23 cellular contexts compared by ENCODE assay signal in genomic region chr9:133063500-133064231, GRCh38. TPM values are rescaled to one million over a fixed set of nuclear protein-coding genes. Genes with fewer than 3 reads are reported as not detected.
A peak's percentile ranks its signal among the peaks of the same experiment; 100 is the strongest.
DNase-seq lines count a peak whose midpoint lies in the region; ATAC-seq, FAIRE-seq and TF ChIP-seq lines count a peak whose summit lies in the region.
"Had no signal": no experiment of that assay in that cellular context is flagged by ENCODE, and none has a peak within 500 bp of the region (broad histone marks: within the 10 kb centered on the region; RNA-seq: fewer than 3 reads in every experiment).

No MANE protein-coding gene starts in this region.

- H3K36me3 ChIP-seq in SK-N-SH (replicated peaks in 1 of 2; ENCODE audit: control insufficient read depth in 1 of 2, insufficient read depth in 2 of 2, low read length in 1 of 2) (no peaks in the 10 kb centered on the region), HepG2 (replicated peaks in 1 of 2; ENCODE audit: control insufficient read depth in 1 of 2, insufficient read depth in 2 of 2, low read length in 2 of 2) (peaks cover 0 to 1% of the 10 kb centered on the region in 2 experiments; a peak in 1 of 5 replicates), gastrocnemius medialis (peaks cover 0 to 4% of the 10 kb centered on the region in 2 donors)
- H3K36me3 ChIP-seq: HAP-1 had no signal

- CTCF ChIA-PET in SK-N-SH (lab: Yijun Ruan, JAX) (interaction anchor here (1.0 to 1.5 kb wide), 4 partner anchors 15 to 84 kb away, joined by 4 to 5 read pairs (median 5); no protein-coding TSS in a partner anchor), RWPE1 (lab: Yijun Ruan, JAX) (interaction anchor here (0.8 kb wide), 1 partner anchor 83 kb away, joined by 5 read pairs; no protein-coding TSS in a partner anchor), HepG2 (lab: Yijun Ruan, JAX; ENCODE audit: low intra/inter-chr PET ratio, low total read pairs) (no interaction called here)
- CTCF ChIA-PET in activated naive CD4-positive, alpha-beta T cell treated with anti-CD3 and anti-CD28 coated beads, Interleukin-2, amount 10 ng/mL, durations not matched to agents 7 days and 5 days (lab: Charles Lee) = no interaction called here

- peak; percentile 44 for DNase-seq in SK-N-SH
- DNase-seq in RWPE1 (ENCODE audit: low spot score) = no peak
- DNase-seq in HepG2 (ENCODE audit: low spot score) = no peak
- no peak for DNase-seq in gastrocnemius medialis
- DNase-seq in activated naive CD4-positive, alpha-beta T cell treated with anti-CD3 and anti-CD28 coated beads, Interleukin-2, amount 10 ng/mL, durations not matched to agents 7 days and 5 days = no peak
- DNase-seq in activated effector memory CD4-positive, alpha-beta T cell treated with Interleukin-2 at 50 U/mL for 16 hours = no peak
- DNase-seq: CD4-positive, CD25-positive, alpha-beta regulatory T cell; COR-L47; GF-D8; KBM-7; NCI-H1417; NCI-H187; NCI-H2107; NCI-H2227 treated with DMSO at 0.1 percent for 48 hours; NCI-H510A treated with DMSO at 0.1 percent for 48 hours; NCI-H774; RPMI8226; SIG-M5 had no signal

- H3K36me3 Mint-ChIP-seq in activated naive CD4-positive, alpha-beta T cell treated with anti-CD3 and anti-CD28 coated beads, Interleukin-2, amount 10 ng/mL, durations not matched to agents 7 days and 5 days = peaks cover 4% of the 10 kb centered on the region

- TF ChIP-seq CTCF in SK-N-SH (IDR thresholded peaks at IDR 0.05) (no peak), RWPE1 (conservative IDR thresholded peaks at IDR 0.05; ENCODE audit: low read depth) (no peak), HepG2 (CRISPR knock-in tag; IDR thresholded peaks at IDR 0.05) (no peak), gastrocnemius medialis (IDR thresholded peaks at IDR 0.05 in 4 of 5, conservative IDR thresholded peaks at IDR 0.05 in 1 of 5) (no peak)

- POLR2A ChIA-PET in SK-N-SH (lab: Yijun Ruan, JAX) (no interaction called here), RWPE1 (lab: Yijun Ruan, JAX; ENCODE audit: low non-redundant PET) (no interaction called here), HepG2 (lab: Yijun Ruan, JAX) (interaction anchor here (1.0 kb wide), 1 partner anchor 33 kb away, joined by 3 read pairs; the partner anchor contains the start of gene GTF3C5)

- H3K4me3 ChIP-seq in SK-N-SH (ENCODE audit: low read depth in 2 of 2, low read length in 1 of 2) = no peak overlapping the region
- H3K4me3 ChIP-seq in HepG2 (replicated peaks in 1 of 3; ENCODE audit: insufficient read depth in 1 of 3, low read depth in 2 of 3, low read length in 3 of 3) = no peak overlapping the region
- no peak overlapping the region for H3K4me3 ChIP-seq in gastrocnemius medialis
- H3K4me3 ChIP-seq: GM12878, HAP-1 had no signal

- H4K20me1 ChIP-seq in SK-N-SH (ENCODE audit: insufficient read depth) = no peaks in the 10 kb centered on the region
- no peaks in the 10 kb centered on the region for H4K20me1 ChIP-seq in HepG2 (ENCODE audit: insufficient read depth, low read length)

- H3K9me3 ChIP-seq in SK-N-SH (no peaks in the 10 kb centered on the region), HepG2 (ENCODE audit: low read length) (no peaks in the 10 kb centered on the region), gastrocnemius medialis (no peaks in the 10 kb centered on the region)
- H3K9me3 ChIP-seq: HAP-1 had no signal

- no TSS peak for BruUV-seq in HepG2 (replicated peaks; lab: Mats Ljungman, UMichigan)

- intact Hi-C loops in HepG2 (cut with micrococcal nuclease; ENCODE audit: unreplicated experiment) = no loop called here
- intact Hi-C loops in gastrocnemius medialis (cut with DNase I; ENCODE audit: low total_unique reads) = no loop called here

- no peak overlapping the region for H3K9ac ChIP-seq in SK-N-SH
- no peak overlapping the region for H3K9ac ChIP-seq in HepG2 (ENCODE audit: insufficient read depth, low read depth, low read length)

- H3K4me1 Mint-ChIP-seq in activated naive CD4-positive, alpha-beta T cell treated with anti-CD3 and anti-CD28 coated beads, Interleukin-2, amount 10 ng/mL, durations not matched to agents 7 days and 5 days = peaks cover 35% of the 10 kb centered on the region

- no peaks in the 10 kb centered on the region for H3F3A ChIP-seq in SK-N-SH (replicated peaks; ENCODE audit: insufficient read depth)

- TF ChIP-seq RAD21 in SK-N-SH (IDR thresholded peaks at IDR 0.05; ENCODE audit: low read length) (no peak), HepG2 (CRISPR knock-in tag; IDR thresholded peaks at IDR 0.05) (no peak)

- in situ Hi-C loops in HepG2 (cut with HindIII; ENCODE audit: extremely low pct_ligation_motif_present, low pct_unique_long_range_greater_than_20kb) = no loop called here
- in situ Hi-C loops in gastrocnemius medialis (cut with MboI; ENCODE audit: low sequenced_read_pairs in 4 of 4) = no loop called here

- H3K4me2 ChIP-seq in SK-N-SH (no peak overlapping the region), HepG2 (ENCODE audit: low read depth, low read length) (no peak overlapping the region)

- no peaks in the 10 kb centered on the region for H3K9me2 ChIP-seq in SK-N-SH

- no peak for ATAC-seq in SK-N-SH treated with all-trans-retinoic acid at 6 μM for 48 hours
- ATAC-seq in HepG2 = no peak
- ATAC-seq in gastrocnemius medialis = no peak
- no peak for ATAC-seq in HG03432 (IDR thresholded peaks at IDR 0.05; ENCODE audit: unreplicated experiment)
- ATAC-seq: GM12878 had no signal

- H2AFZ ChIP-seq in SK-N-SH (ENCODE audit: low read depth) (no peak overlapping the region), HepG2 (ENCODE audit: low read length) (no peak overlapping the region)

- no peak for FAIRE-seq in HepG2 (lab: Jason Lieb, UNC)
- FAIRE-seq: GM12878 had no signal

- H3K9me3 Mint-ChIP-seq in activated naive CD4-positive, alpha-beta T cell treated with anti-CD3 and anti-CD28 coated beads, Interleukin-2, amount 10 ng/mL, durations not matched to agents 7 days and 5 days = no peaks in the 10 kb centered on the region
- H3K9me3 Mint-ChIP-seq: CD4-positive, CD25-positive, alpha-beta regulatory T cell had no signal

- H3K79me2 ChIP-seq in SK-N-SH (ENCODE audit: insufficient read depth) = no peaks in the 10 kb centered on the region
- no peaks in the 10 kb centered on the region for H3K79me2 ChIP-seq in HepG2 (ENCODE audit: insufficient read depth, low read length)

- TF ChIP-seq EP300 in SK-N-SH (IDR thresholded peaks at IDR 0.05; ENCODE audit: borderline replicate concordance in 1 of 2, low read depth in 1 of 2, low read length in 1 of 2) = no peak
- TF ChIP-seq EP300 in HepG2 (IDR thresholded peaks at IDR 0.05; ENCODE audit: low read depth in 2 of 2, low read length in 2 of 2) = no peak
- no peak for TF ChIP-seq EP300 in HepG2 (CRISPR knock-in tag; IDR thresholded peaks at IDR 0.05; ENCODE audit: borderline replicate concordance)

- H3K27me3 ChIP-seq in SK-N-SH (ENCODE audit: insufficient read depth) (no peaks in the 10 kb centered on the region), HepG2 (ENCODE audit: control insufficient read depth in 1 of 2, insufficient read depth in 2 of 2, low read length in 2 of 2) (no peaks in the 10 kb centered on the region), gastrocnemius medialis (no peaks in the 10 kb centered on the region)

- 86% methylated on average over 11 of the region's 14 CpGs for WGBS in SK-N-SH (ENCODE audit: low lambda C conversion rate)
- 95% methylated on average over 8 of the region's 14 CpGs for WGBS in HepG2 (ENCODE audit: low lambda C conversion rate)

- TF ChIP-seq POLR2A in HepG2 (IDR thresholded peaks at IDR 0.05; ENCODE audit: insufficient read depth in 1 of 2, low read depth in 2 of 2, low read length in 2 of 2) = no peak
- no peak for TF ChIP-seq POLR2A in gastrocnemius medialis (IDR thresholded peaks at IDR 0.05)

- no peak overlapping the region for H3K4me3 Mint-ChIP-seq in activated naive CD4-positive, alpha-beta T cell treated with anti-CD3 and anti-CD28 coated beads, Interleukin-2, amount 10 ng/mL, durations not matched to agents 7 days and 5 days
- H3K4me3 Mint-ChIP-seq: CD4-positive, CD25-positive, alpha-beta regulatory T cell had no signal

- H3K27ac ChIP-seq in SK-N-SH (ENCODE audit: low read depth in 2 of 2, low read length in 1 of 2) (no peak overlapping the region), RWPE1 (peak overlapping the region; percentile 83), HepG2 (ENCODE audit: extremely low read length, insufficient read depth, low read length) (no peak overlapping the region), gastrocnemius medialis (no peak overlapping the region)
- H3K27ac ChIP-seq: 22Rv1 had no signal

- H3K4me1 ChIP-seq in SK-N-SH (ENCODE audit: control insufficient read depth in 1 of 2, insufficient read depth in 2 of 2, low read depth in 1 of 2, low read length in 1 of 2) = peaks cover 0 to 20% of the 10 kb centered on the region in 2 experiments; a peak in 1 of 4 replicates
- peaks cover 33% of the 10 kb centered on the region for H3K4me1 ChIP-seq in HepG2 (ENCODE audit: insufficient read depth, low read length)
- H3K4me1 ChIP-seq in gastrocnemius medialis = no peaks in the 10 kb centered on the region
- H3K4me1 ChIP-seq: HAP-1 had no signal

- H3K27ac Mint-ChIP-seq in activated naive CD4-positive, alpha-beta T cell treated with anti-CD3 and anti-CD28 coated beads, Interleukin-2, amount 10 ng/mL, durations not matched to agents 7 days and 5 days = no peak overlapping the region

- no peaks in the 10 kb centered on the region for H3K27me3 Mint-ChIP-seq in activated naive CD4-positive, alpha-beta T cell treated with anti-CD3 and anti-CD28 coated beads, Interleukin-2, amount 10 ng/mL, durations not matched to agents 7 days and 5 days
- H3K27me3 Mint-ChIP-seq: CD4-positive, CD25-positive, alpha-beta regulatory T cell had no signal

RNA-seq across cellular contexts. Expression of gene CEL, which starts 1.9 kb away (rescaled TPM):
- 0.75 and 0.87 TPM in 2 replicates for polyA plus RNA-seq in SK-N-SH (2012; rRNA removed)
- 0.24 and 0.35 TPM in 2 replicates for polyA plus RNA-seq in SK-N-SH (2012; cell fraction: cytosol; rRNA removed)
- polyA plus RNA-seq in SK-N-SH (2012; cell fraction: nucleus; rRNA removed) = 6.3 and 7.8 TPM in 2 replicates
- 0.62 and 1.5 TPM in 2 replicates for total RNA-seq in HepG2 (2016; rRNA removed; fragmentation: Illumina TruSeq; extraction: Trizol)
- 0.35 and 0.40 TPM in 2 replicates for total RNA-seq in HepG2 (2016; cell fraction: cytosol; rRNA removed; fragmentation: Illumina TruSeq; extraction: Trizol; ENCODE audit: low read depth)
- 0.55 and 1.2 TPM in 2 replicates for total RNA-seq in HepG2 (2016; cell fraction: insoluble cytoplasmic fraction; rRNA removed; fragmentation: Illumina TruSeq; extraction: Trizol)
- total RNA-seq in HepG2 (2016; cell fraction: membrane; rRNA removed; fragmentation: Illumina TruSeq; extraction: Trizol) = 0.83 and 1.2 TPM in 2 replicates
- 1.6 and 1.7 TPM in 2 replicates for total RNA-seq in HepG2 (2016; cell fraction: nucleus; rRNA removed; fragmentation: Illumina TruSeq; extraction: Trizol)
- polyA plus RNA-seq in HepG2 (2011; rRNA removed) = 0.63 and 0.81 TPM in 2 replicates
- polyA plus RNA-seq in HepG2 (2011; cell fraction: cytosol; rRNA removed) = 0.19 and 0.34 TPM in 2 replicates
- polyA plus RNA-seq in HepG2 (2011; cell fraction: nucleus; rRNA removed) = 5.0 and 7.7 TPM in 2 replicates
- 1.2 and 1.6 TPM in 2 replicates for polyA plus RNA-seq in HepG2 (2012)
- polyA plus RNA-seq in HepG2 (2016; cell fraction: cytosol; fragmentation: Illumina TruSeq; extraction: Trizol; ENCODE audit: low read depth) = 1.0 and 1.1 TPM in 2 replicates
- polyA plus RNA-seq in HepG2 (2016; cell fraction: insoluble cytoplasmic fraction; fragmentation: Illumina TruSeq; extraction: Trizol; ENCODE audit: low read depth) = 1.5 and 2.0 TPM in 2 replicates
- polyA plus RNA-seq in HepG2 (2016; cell fraction: membrane; fragmentation: Illumina TruSeq; extraction: Trizol; ENCODE audit: low read depth) = 1.9 TPM in 2 replicates
- polyA plus RNA-seq in HepG2 (2016; cell fraction: nucleus; fragmentation: Illumina TruSeq; extraction: Trizol; ENCODE audit: insufficient read depth, low read depth) = 7.7 and 8.2 TPM in 2 replicates
- 0.70 TPM in 1 of 2 replicates, not detected in the other for polyA minus RNA-seq in HepG2 (2011; rRNA and poly(A)+ RNA removed; ENCODE audit: low replicate concordance)
- not detected in 2 replicates for polyA minus RNA-seq in HepG2 (2011; cell fraction: cytosol; rRNA and poly(A)+ RNA removed)
- polyA minus RNA-seq in HepG2 (2011; cell fraction: nucleus; rRNA and poly(A)+ RNA removed) = 0.50 and 1.2 TPM in 2 replicates
- total RNA-seq in gastrocnemius medialis = 1 to 10 TPM in 1 of 4 donors, under 1 TPM in 1, not detected in 2; 0.13 to 1.8 TPM
- polyA plus RNA-seq: CD4-positive, CD25-positive, alpha-beta regulatory T cell had no signal

RNA-seq across cellular contexts. Expression of gene GTF3C5, which starts 32.9 kb away (rescaled TPM):
- polyA plus RNA-seq in SK-N-SH (2012; rRNA removed) (57.3 and 59.1 TPM in 2 replicates), HepG2 (2011; rRNA removed) (92.6 and 110 TPM in 2 replicates)
- 29.6 and 37.0 TPM in 2 replicates for polyA plus RNA-seq in SK-N-SH (2012; cell fraction: cytosol; rRNA removed)
- 165 and 172 TPM in 2 replicates for polyA plus RNA-seq in SK-N-SH (2012; cell fraction: nucleus; rRNA removed)
- total RNA-seq in HepG2 (2016; rRNA removed; fragmentation: Illumina TruSeq; extraction: Trizol) (43.4 and 66.9 TPM in 2 replicates), gastrocnemius medialis (10 to 100 TPM; 48.1 to 55.3 (median 51.5) TPM)
- total RNA-seq in HepG2 (2016; cell fraction: cytosol; rRNA removed; fragmentation: Illumina TruSeq; extraction: Trizol; ENCODE audit: low read depth) = 11.7 and 12.3 TPM in 2 replicates
- total RNA-seq in HepG2 (2016; cell fraction: insoluble cytoplasmic fraction; rRNA removed; fragmentation: Illumina TruSeq; extraction: Trizol) = 37.9 and 65.5 TPM in 2 replicates
- 20.2 and 20.6 TPM in 2 replicates for total RNA-seq in HepG2 (2016; cell fraction: membrane; rRNA removed; fragmentation: Illumina TruSeq; extraction: Trizol)
- total RNA-seq in HepG2 (2016; cell fraction: nucleus; rRNA removed; fragmentation: Illumina TruSeq; extraction: Trizol) = 76.0 and 76.7 TPM in 2 replicates
- polyA plus RNA-seq in HepG2 (2011; cell fraction: cytosol; rRNA removed) = 46.1 and 57.8 TPM in 2 replicates
- 477 and 487 TPM in 2 replicates for polyA plus RNA-seq in HepG2 (2011; cell fraction: nucleus; rRNA removed)
- 45.0 and 56.0 TPM in 2 replicates for polyA plus RNA-seq in HepG2 (2012)
- 5.5 and 5.8 TPM in 2 replicates for polyA plus RNA-seq in HepG2 (2016; cell fraction: cytosol; fragmentation: Illumina TruSeq; extraction: Trizol; ENCODE audit: low read depth)
- 45.6 and 51.5 TPM in 2 replicates for polyA plus RNA-seq in HepG2 (2016; cell fraction: insoluble cytoplasmic fraction; fragmentation: Illumina TruSeq; extraction: Trizol; ENCODE audit: low read depth)
- 13.2 and 13.8 TPM in 2 replicates for polyA plus RNA-seq in HepG2 (2016; cell fraction: membrane; fragmentation: Illumina TruSeq; extraction: Trizol; ENCODE audit: low read depth)
- 196 and 212 TPM in 2 replicates for polyA plus RNA-seq in HepG2 (2016; cell fraction: nucleus; fragmentation: Illumina TruSeq; extraction: Trizol; ENCODE audit: insufficient read depth, low read depth)
- 27.9 and 79.3 TPM in 2 replicates for polyA minus RNA-seq in HepG2 (2011; rRNA and poly(A)+ RNA removed; ENCODE audit: low replicate concordance)
- polyA minus RNA-seq in HepG2 (2011; cell fraction: cytosol; rRNA and poly(A)+ RNA removed) = 24.3 and 26.7 TPM in 2 replicates
- polyA minus RNA-seq in HepG2 (2011; cell fraction: nucleus; rRNA and poly(A)+ RNA removed) = 98.5 and 99.1 TPM in 2 replicates

RNA-seq across cellular contexts. Expression of gene RALGDS, which starts 57.4 kb away (rescaled TPM):
- polyA plus RNA-seq in SK-N-SH (2012; rRNA removed) (64.1 and 64.7 TPM in 2 replicates), HepG2 (2011; rRNA removed) (25.5 and 28.8 TPM in 2 replicates)
- 29.8 and 47.9 TPM in 2 replicates for polyA plus RNA-seq in SK-N-SH (2012; cell fraction: cytosol; rRNA removed)
- 152 and 169 TPM in 2 replicates for polyA plus RNA-seq in SK-N-SH (2012; cell fraction: nucleus; rRNA removed)
- total RNA-seq in HepG2 (2016; rRNA removed; fragmentation: Illumina TruSeq; extraction: Trizol) (8.8 and 12.9 TPM in 2 replicates), gastrocnemius medialis (10 to 100 TPM; 21.1 to 47.0 (median 36.9) TPM)
- 4.2 and 5.7 TPM in 2 replicates for total RNA-seq in HepG2 (2016; cell fraction: cytosol; rRNA removed; fragmentation: Illumina TruSeq; extraction: Trizol; ENCODE audit: low read depth)
- 7.3 and 12.1 TPM in 2 replicates for total RNA-seq in HepG2 (2016; cell fraction: insoluble cytoplasmic fraction; rRNA removed; fragmentation: Illumina TruSeq; extraction: Trizol)
- 15.5 and 15.7 TPM in 2 replicates for total RNA-seq in HepG2 (2016; cell fraction: membrane; rRNA removed; fragmentation: Illumina TruSeq; extraction: Trizol)
- total RNA-seq in HepG2 (2016; cell fraction: nucleus; rRNA removed; fragmentation: Illumina TruSeq; extraction: Trizol) = 10.4 and 11.0 TPM in 2 replicates
- 14.9 and 17.8 TPM in 2 replicates for polyA plus RNA-seq in HepG2 (2011; cell fraction: cytosol; rRNA removed)
- polyA plus RNA-seq in HepG2 (2011; cell fraction: nucleus; rRNA removed) = 104 and 131 TPM in 2 replicates
- 12.0 and 15.7 TPM in 2 replicates for polyA plus RNA-seq in HepG2 (2012)
- polyA plus RNA-seq in HepG2 (2016; cell fraction: cytosol; fragmentation: Illumina TruSeq; extraction: Trizol; ENCODE audit: low read depth) = 4.1 and 4.2 TPM in 2 replicates
- polyA plus RNA-seq in HepG2 (2016; cell fraction: insoluble cytoplasmic fraction; fragmentation: Illumina TruSeq; extraction: Trizol; ENCODE audit: low read depth) = 8.9 and 12.0 TPM in 2 replicates
- polyA plus RNA-seq in HepG2 (2016; cell fraction: membrane; fragmentation: Illumina TruSeq; extraction: Trizol; ENCODE audit: low read depth) = 11.6 and 12.4 TPM in 2 replicates
- 28.7 and 31.3 TPM in 2 replicates for polyA plus RNA-seq in HepG2 (2016; cell fraction: nucleus; fragmentation: Illumina TruSeq; extraction: Trizol; ENCODE audit: insufficient read depth, low read depth)
- 20.8 and 24.6 TPM in 2 replicates for polyA minus RNA-seq in HepG2 (2011; rRNA and poly(A)+ RNA removed; ENCODE audit: low replicate concordance)
- 4.8 and 5.6 TPM in 2 replicates for polyA minus RNA-seq in HepG2 (2011; cell fraction: cytosol; rRNA and poly(A)+ RNA removed)
- polyA minus RNA-seq in HepG2 (2011; cell fraction: nucleus; rRNA and poly(A)+ RNA removed) = 17.0 and 17.4 TPM in 2 replicates

Comparison
In these comparisons a context has a peak if more than half of its experiments do, and no peak if none do; other contexts are left out.
1. CTCF ChIA-PET loops: an anchor here in SK-N-SH (1.0 to 1.5 kb wide) and RWPE1 (0.8 kb wide); none called in HepG2 and activated naive CD4-positive, alpha-beta T cell treated with anti-CD3 and anti-CD28 coated beads, Interleukin-2, amount 10 ng/mL, durations not matched to agents 7 days and 5 days.